In genomic region chr5:128339585-128339984, GRCh38 we compare ENCODE assay signal across 33 cellular contexts.
"Had no signal": no experiment of that assay in that cellular context is flagged by ENCODE, and none has a peak within 500 bp of the region (broad histone marks: within the 10 kb centered on the region; RNA-seq: fewer than 3 reads in every experiment).

No MANE protein-coding gene starts in this region.

- H3K27ac Mint-ChIP-seq: activated B cell treated with CpG ODN at 0.5 μM for 24 hours; activated CD4-positive, alpha-beta memory T cell treated with anti-CD3 and anti-CD28 coated beads for 36 hours; activated naive CD4-positive, alpha-beta T cell treated with anti-CD3 and anti-CD28 coated beads, Interleukin-2, amount 10 ng/mL, durations not matched to agents 7 days and 5 days; activated naive CD8-positive, alpha-beta T cell; activated naive CD8-positive, alpha-beta T cell treated with anti-CD3 and anti-CD28 coated beads, Interleukin-2, amount 50 U/mL, for 24 hours; activated T-helper 1 cell treated with anti-CD3 and anti-CD28 coated beads, Interleukin-12 subunit alpha, Interleukin-12 subunit beta, Interleukin-2, Interleukin-4 antibody, amounts not matched to agents 30 ng/mL and 10 ng/mL and 1 ng/mL, durations not matched to agents 14 hours and 24 hours and 36 hours; brain had no signal

- H3K4me3 Mint-ChIP-seq: activated B cell treated with CpG ODN at 0.5 μM for 24 hours; activated CD4-positive, alpha-beta memory T cell treated with anti-CD3 and anti-CD28 coated beads for 36 hours; activated naive CD4-positive, alpha-beta T cell treated with anti-CD3 and anti-CD28 coated beads, Interleukin-2, amount 10 ng/mL, durations not matched to agents 7 days and 5 days; activated naive CD8-positive, alpha-beta T cell; activated naive CD8-positive, alpha-beta T cell treated with anti-CD3 and anti-CD28 coated beads, Interleukin-2, amount 50 U/mL, for 24 hours; activated T-cell treated with anti-CD3 and anti-CD28 coated beads, Interleukin-2, amount 50 U/mL, for 4 hours; activated T-helper 1 cell treated with anti-CD3 and anti-CD28 coated beads, Interleukin-12 subunit alpha, Interleukin-12 subunit beta, Interleukin-2, Interleukin-4 antibody, amounts not matched to agents 30 ng/mL and 10 ng/mL and 1 ng/mL, durations not matched to agents 14 hours and 24 hours and 36 hours; brain; central memory CD8-positive, alpha-beta T cell had no signal

- H3K4me1 Mint-ChIP-seq: activated B cell treated with CpG ODN at 0.5 μM for 24 hours; activated naive CD4-positive, alpha-beta T cell treated with anti-CD3 and anti-CD28 coated beads, Interleukin-2, amount 10 ng/mL, durations not matched to agents 7 days and 5 days; activated naive CD8-positive, alpha-beta T cell treated with anti-CD3 and anti-CD28 coated beads, Interleukin-2, amount 50 U/mL, for 24 hours; brain; central memory CD8-positive, alpha-beta T cell had no signal

- H3K9me3 Mint-ChIP-seq: activated CD4-positive, alpha-beta memory T cell treated with anti-CD3 and anti-CD28 coated beads for 36 hours; activated naive CD4-positive, alpha-beta T cell treated with anti-CD3 and anti-CD28 coated beads, Interleukin-2, amount 10 ng/mL, durations not matched to agents 7 days and 5 days; activated T-cell treated with anti-CD3 and anti-CD28 coated beads, Interleukin-2, amount 50 U/mL, for 4 hours; activated T-helper 1 cell treated with anti-CD3 and anti-CD28 coated beads, Interleukin-12 subunit alpha, Interleukin-12 subunit beta, Interleukin-2, Interleukin-4 antibody, amounts not matched to agents 30 ng/mL and 10 ng/mL and 1 ng/mL, durations not matched to agents 14 hours and 24 hours and 36 hours; brain had no signal

- DNase-seq: activated B cell treated with CpG ODN at 0.5 μM for 24 hours; activated CD4-positive, alpha-beta memory T cell treated with anti-CD3 and anti-CD28 coated beads for 36 hours; activated CD4-positive, alpha-beta T cell treated with anti-CD3 and anti-CD28 coated beads for 4 hours; activated CD4-positive, alpha-beta T cell treated with anti-CD3 and anti-CD28 coated beads, Interleukin-2, amount 50 U/mL, for 1 hour; activated CD4-positive, CD25-positive, alpha-beta regulatory T cell treated with anti-CD3 and anti-CD28 coated beads, Interleukin-2, amount 50 U/mL, for 72 hours; activated CD8-positive, alpha-beta memory T cell treated with anti-CD3 and anti-CD28 coated beads, Interleukin-2, amount 50 U/mL, for 4 hours; activated gamma-delta T cell treated with Interleukin-2 at 50 U/mL for 16 hours; activated naive CD4-positive, alpha-beta T cell treated with anti-CD3 and anti-CD28 coated beads, Interleukin-2, amount 10 ng/mL, durations not matched to agents 7 days and 5 days; activated naive CD8-positive, alpha-beta T cell treated with anti-CD3 and anti-CD28 coated beads, Interleukin-2, amount 50 U/mL, for 24 hours; activated T-cell treated with anti-CD3 and anti-CD28 coated beads for 4 hours; activated T-cell treated with anti-CD3 and anti-CD28 coated beads, Interleukin-2, amount 50 U/mL, for 4 hours; anterior cingulate cortex; Karpas-422; KBM-7; NCI-H1105; NCI-H1417 treated with DMSO at 0.1 percent for 48 hours; NCI-H187 treated with DMSO at 0.1 percent for 48 hours; NCI-H2081 treated with DMSO at 0.1 percent for 48 hours; NCI-H226; NCI-H446 treated with DMSO at 0.1 percent for 48 hours; NCI-H524; NK-92 treated with Interleukin-12 subunit alpha and Interleukin-12 subunit beta, amount 100 ng/mL, for 24 hours; PC-3; Peyer's patch; RPMI8226; SW 1271; T-helper 1 cell; T-helper 2 cell; T-helper 9 cell had no signal

- ATAC-seq: activated naive CD8-positive, alpha-beta T cell treated with anti-CD3 and anti-CD28 coated beads, Interleukin-2, amount 50 U/mL, for 24 hours; activated T-cell treated with anti-CD3 and anti-CD28 coated beads, Interleukin-2, amount 50 U/mL, for 4 hours had no signal

- H3K36me3 Mint-ChIP-seq: activated CD4-positive, alpha-beta memory T cell treated with anti-CD3 and anti-CD28 coated beads for 36 hours; activated naive CD4-positive, alpha-beta T cell treated with anti-CD3 and anti-CD28 coated beads, Interleukin-2, amount 10 ng/mL, durations not matched to agents 7 days and 5 days; activated naive CD8-positive, alpha-beta T cell had no signal

- H3K27me3 Mint-ChIP-seq: activated B cell treated with CpG ODN at 0.5 μM for 24 hours; activated CD4-positive, alpha-beta memory T cell treated with anti-CD3 and anti-CD28 coated beads for 36 hours; activated naive CD4-positive, alpha-beta T cell treated with anti-CD3 and anti-CD28 coated beads, Interleukin-2, amount 10 ng/mL, durations not matched to agents 7 days and 5 days; activated naive CD8-positive, alpha-beta T cell; activated naive CD8-positive, alpha-beta T cell treated with anti-CD3 and anti-CD28 coated beads, Interleukin-2, amount 50 U/mL, for 24 hours; brain; central memory CD8-positive, alpha-beta T cell had no signal
